ENCODE assay signal across 8 cellular contexts in the genomic region with DNA sequence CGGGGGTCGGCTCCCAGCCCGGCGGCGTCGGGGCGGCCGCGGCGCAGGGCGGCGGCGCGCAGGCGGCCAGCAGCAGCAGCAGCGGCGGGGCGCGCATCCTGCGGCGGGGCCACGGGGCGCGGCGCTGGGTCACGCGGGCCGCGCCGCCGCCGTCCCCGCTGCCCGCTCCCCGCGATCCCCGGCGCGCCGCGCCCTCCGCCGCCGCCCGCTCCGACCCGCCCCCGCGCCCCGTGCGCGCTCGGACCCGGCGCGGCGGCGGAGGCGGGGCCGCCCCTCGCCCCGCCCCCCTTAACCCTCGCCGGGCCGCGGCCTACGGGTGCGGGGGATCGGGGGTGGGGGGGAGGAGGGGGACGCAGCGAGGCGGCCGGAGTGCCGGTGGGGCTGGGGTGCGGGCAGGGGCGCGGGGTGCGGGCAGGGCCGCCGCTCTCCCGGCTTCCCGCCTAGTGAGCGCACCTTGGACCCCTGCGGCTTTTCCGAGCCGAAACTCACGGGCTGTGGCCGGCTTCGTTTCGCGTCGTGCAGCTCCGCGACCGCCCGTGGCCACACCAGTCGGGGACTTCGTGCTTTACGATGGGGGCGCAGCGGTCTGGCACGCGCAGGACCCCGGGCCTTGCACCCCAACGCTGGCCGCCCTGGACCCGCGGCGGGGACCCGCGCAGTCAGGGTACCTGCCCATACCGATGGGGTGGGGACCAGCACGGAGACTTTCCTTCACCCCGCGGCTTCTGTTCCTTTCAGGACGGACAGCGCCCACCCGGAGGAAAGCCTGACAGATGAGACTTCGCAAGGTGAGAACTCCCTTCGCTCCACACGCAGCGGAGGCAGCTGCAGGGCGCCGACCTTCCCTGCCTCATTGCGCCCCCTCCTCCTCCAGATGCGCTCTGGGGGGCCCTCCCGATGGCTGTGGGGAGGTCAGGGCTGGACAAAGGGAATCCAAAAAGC. TPM values are rescaled to one million over a fixed set of nuclear protein-coding genes. Genes with fewer than 3 reads are reported as not detected.
DNase-seq lines count a peak whose midpoint lies in the region; ATAC-seq, FAIRE-seq and TF ChIP-seq lines count a peak whose summit lies in the region.

A gene (minus strand): TSS at position 217 of the 942 bp plus-strand sequence. CDS start 120 bp downstream, at position 97.

- H3K9me3 ChIP-seq in endothelial cell of umbilical vein (replicated peaks; ENCODE audit: control insufficient read depth, insufficient read depth, low read length): no peaks in the 10 kb centered on the region
- H3K9me3 ChIP-seq in neuron (ENCODE audit: low read length): no peaks in the 10 kb centered on the region

- BruUV-seq in Calu3 (replicated peaks; lab: Mats Ljungman, UMichigan) (no TSS peak), endothelial cell of umbilical vein (replicated peaks; lab: Mats Ljungman, UMichigan) (no TSS peak)

- H3K4me1 Mint-ChIP-seq in Calu3 (ENCODE audit: low read depth, unreplicated experiment): no peaks in the 10 kb centered on the region

- no peak within 1 kb of the TSS for H3K9ac ChIP-seq in endothelial cell of umbilical vein (replicated peaks; ENCODE audit: extremely low read depth, insufficient read depth, low read length)

- dilution Hi-C loops in endothelial cell of umbilical vein (cut with MboI; ENCODE audit: extremely low pct_ligation_motif_present, low sequenced_read_pairs): no loop called here

- no peak for DNase-seq in Calu3
- DNase-seq in NCI-H69 (lab: John Stamatoyannopoulos, UW): peak; percentile 34
- DNase-seq in endothelial cell of umbilical vein (ENCODE audit: low read depth, low spot score): no peak
- no peak for DNase-seq in GF-D8 (lab: John Stamatoyannopoulos, UW)
- DNase-seq in HTR-8/SVneo (ENCODE audit: insufficient read length, low spot score): no peak
- DNase-seq in GM19239 (ENCODE audit: insufficient read length, low spot score): no peak

- intact Hi-C loops in Calu3 (cut with micrococcal nuclease; ENCODE audit: unreplicated experiment): no loop called here
- intact Hi-C loops in endothelial cell of umbilical vein (cut with micrococcal nuclease): no loop called here

- H3K4me3 ChIP-seq in endothelial cell of umbilical vein (replicated peaks in 1 of 3; ENCODE audit: insufficient read depth in 1 of 3, low read depth in 1 of 3, low read length in 3 of 3): no peak within 1 kb of the TSS
- peak within 1 kb of the TSS; percentile 49 for H3K4me3 ChIP-seq in neuron (ENCODE audit: low read length)

- peaks cover 18 to 31% of the 10 kb centered on the region in 2 experiments for H3K27me3 ChIP-seq in endothelial cell of umbilical vein (ENCODE audit: control insufficient read depth in 2 of 2, insufficient read depth in 2 of 2, low read length in 2 of 2)
- H3K27me3 ChIP-seq in neuron (ENCODE audit: insufficient read depth, low read length): no peaks in the 10 kb centered on the region

- no peaks in the 10 kb centered on the region for H3K9me3 Mint-ChIP-seq in Calu3 (ENCODE audit: low read depth, unreplicated experiment)

- no peak within 1 kb of the TSS for H3K27ac Mint-ChIP-seq in Calu3 (ENCODE audit: unreplicated experiment)

- no peak for TF ChIP-seq POLR2A in endothelial cell of umbilical vein (IDR thresholded peaks at IDR 0.05; ENCODE audit: low read depth, low read length)

- H3K79me2 ChIP-seq in endothelial cell of umbilical vein (ENCODE audit: control insufficient read depth, insufficient read depth, low read length): no peaks in the 10 kb centered on the region

- H2AFZ ChIP-seq in endothelial cell of umbilical vein (ENCODE audit: low read depth, low read length): peak within 1 kb of the TSS; percentile 63
- peak within 1 kb of the TSS; percentile 69 for H2AFZ ChIP-seq in neuron (ENCODE audit: low read depth, low read length)

- CTCF ChIA-PET in Calu3 (lab: Charles Lee) (no interaction called here), endothelial cell of umbilical vein (lab: Charles Lee) (no interaction called here)

- peaks cover 12% of the 10 kb centered on the region for H3K36me3 Mint-ChIP-seq in Calu3 (ENCODE audit: insufficient read depth, unreplicated experiment)

- H3K4me1 ChIP-seq in endothelial cell of umbilical vein (ENCODE audit: control insufficient read depth, extremely low read depth, insufficient read depth, low read length) (no peaks in the 10 kb centered on the region), neuron (ENCODE audit: insufficient read depth, low read length) (peaks cover 14% of the 10 kb centered on the region)

- POLR2A ChIA-PET in endothelial cell of umbilical vein (lab: Charles Lee): no interaction called here

- FAIRE-seq in endothelial cell of umbilical vein (lab: Jason Lieb, UNC): no peak
- FAIRE-seq in HTR-8/SVneo (lab: Jason Lieb, UNC): no peak
- FAIRE-seq in GM19239 (lab: Jason Lieb, UNC): no peak

- no peak within 1 kb of the TSS for H3K27ac ChIP-seq in endothelial cell of umbilical vein (ENCODE audit: insufficient read depth, low read depth, low read length)

- H3K9me1 ChIP-seq in endothelial cell of umbilical vein (replicated peaks; ENCODE audit: control insufficient read depth, extremely low read depth, insufficient read depth, low read length): no peaks in the 10 kb centered on the region

- ATAC-seq in GM18909 (IDR thresholded peaks at IDR 0.05; ENCODE audit: poor library complexity, unreplicated experiment): no peak

- H3K36me3 ChIP-seq in endothelial cell of umbilical vein (ENCODE audit: control insufficient read depth in 2 of 2, extremely low read depth in 1 of 2, insufficient read depth in 2 of 2, low read length in 2 of 2) (no peaks in the 10 kb centered on the region), neuron (ENCODE audit: insufficient read depth, low read length) (no peaks in the 10 kb centered on the region)

- no peaks in the 10 kb centered on the region for H4K20me1 ChIP-seq in endothelial cell of umbilical vein (replicated peaks; ENCODE audit: control insufficient read depth, extremely low read depth, insufficient read depth, low read length)

- peak within 1 kb of the TSS; percentile 65 for H3K4me3 Mint-ChIP-seq in Calu3 (ENCODE audit: low read depth, unreplicated experiment)

- no peak within 1 kb of the TSS for H3K4me2 ChIP-seq in endothelial cell of umbilical vein (ENCODE audit: insufficient read depth, low read length)

- TF ChIP-seq CTCF in Calu3 (IDR thresholded peaks at IDR 0.05; ENCODE audit: unreplicated experiment) (no peak), endothelial cell of umbilical vein (IDR thresholded peaks at IDR 0.05; ENCODE audit: extremely low read depth in 1 of 2, insufficient read depth in 1 of 2, low read depth in 1 of 2, low read length in 2 of 2) (no peak)

- H3K27me3 Mint-ChIP-seq in Calu3 (ENCODE audit: unreplicated experiment): peaks cover 17% of the 10 kb centered on the region

TF ChIP-seq in endothelial cell of umbilical vein, 7 proteins besides CTCF, POLR2A, EP300 and RAD21:
- no peak for TF ChIP-seq POLR2AphosphoS5 (IDR thresholded peaks at IDR 0.05; ENCODE audit: insufficient read depth, low read depth, low read length)
- TF ChIP-seq EZH2 (IDR thresholded peaks at IDR 0.05; ENCODE audit: borderline replicate concordance, low read depth, low read length, severe bottlenecking): peak; percentile 57

RNA-seq across cellular contexts. Expression of the gene that starts here (rescaled TPM):
- total RNA-seq in Calu3 (2022) (3.5 and 4.7 TPM in 2 replicates), endothelial cell of umbilical vein (1.9 and 2.3 TPM in 2 replicates)
- 1.5 and 2.2 TPM in 2 replicates for polyA plus RNA-seq in endothelial cell of umbilical vein
- polyA plus RNA-seq in endothelial cell of umbilical vein (2011; cell fraction: cytosol; rRNA removed): 0.79 and 1.2 TPM in 2 replicates
- polyA plus RNA-seq in endothelial cell of umbilical vein (2011; cell fraction: nucleus; rRNA removed): 0.20 and 0.47 TPM in 2 replicates
- polyA plus RNA-seq in endothelial cell of umbilical vein (2012): 0.78 and 1.2 TPM in 2 replicates
- 0.51 and 0.58 TPM in 2 replicates for polyA minus RNA-seq in endothelial cell of umbilical vein
- polyA minus RNA-seq in endothelial cell of umbilical vein (2011; cell fraction: cytosol; rRNA and poly(A)+ RNA removed): not detected
- 0.24 and 0.38 TPM in 2 replicates for polyA minus RNA-seq in endothelial cell of umbilical vein (2011; cell fraction: nucleus; rRNA and poly(A)+ RNA removed)
